27 cellular contexts compared by ENCODE assay signal in genomic region chr7:19489162-19489820, GRCh38.
"Had no signal": no experiment of that assay in that cellular context is flagged by ENCODE, and none has a peak within 500 bp of the region (broad histone marks: within the 10 kb centered on the region; RNA-seq: fewer than 3 reads in every experiment).

No MANE protein-coding gene starts in this region.

- H3K9me3 Mint-ChIP-seq: activated naive CD8-positive, alpha-beta T cell treated with anti-CD3 and anti-CD28 coated beads, Interleukin-2, amount 50 U/mL, for 24 hours had no signal

- FAIRE-seq: K562, RCC 7860 had no signal

- H3K27ac Mint-ChIP-seq: activated CD4-positive, alpha-beta T cell treated with anti-CD3 and anti-CD28 coated beads, Interleukin-2, amount 10 ng/mL, durations not matched to agents 24 days and 14 days; activated CD8-positive, alpha-beta T cell treated with anti-CD3 and anti-CD28 coated beads, Interleukin-2, amount 10 ng/mL, durations not matched to agents 7 days and 5 days; activated naive CD4-positive, alpha-beta T cell treated with anti-CD3 and anti-CD28 coated beads, Interleukin-2, amount 10 ng/mL, durations not matched to agents 7 days and 5 days; activated naive CD8-positive, alpha-beta T cell; activated naive CD8-positive, alpha-beta T cell treated with anti-CD3 and anti-CD28 coated beads, Interleukin-2, amount 50 U/mL, for 24 hours; activated T-cell treated with anti-CD3 and anti-CD28 coated beads, Interleukin-2, amount 50 U/mL, for 24 hours; activated T-helper 2 cell treated with anti-CD3 and anti-CD28 coated beads, Interferon-gamma antibody, Interleukin-2, Interleukin-4, amounts not matched to agents 10 μg/mL and 5 μg/mL and 100 μg/mL, durations not matched to agents 14 hours and 24 hours and 36 hours; brain had no signal

- H3K27me3 Mint-ChIP-seq: activated CD4-positive, alpha-beta T cell treated with anti-CD3 and anti-CD28 coated beads, Interleukin-2, amount 10 ng/mL, durations not matched to agents 24 days and 14 days; activated naive CD4-positive, alpha-beta T cell treated with anti-CD3 and anti-CD28 coated beads, Interleukin-2, amount 10 ng/mL, durations not matched to agents 7 days and 5 days; activated naive CD8-positive, alpha-beta T cell; activated naive CD8-positive, alpha-beta T cell treated with anti-CD3 and anti-CD28 coated beads, Interleukin-2, amount 50 U/mL, for 24 hours; activated T-cell treated with anti-CD3 and anti-CD28 coated beads, Interleukin-2, amount 50 U/mL, for 24 hours; brain had no signal

- DNase-seq: activated CD4-positive, alpha-beta T cell treated with anti-CD3 and anti-CD28 coated beads, Interleukin-2, amount 10 ng/mL, durations not matched to agents 24 days and 14 days; activated CD4-positive, alpha-beta T cell treated with anti-CD3 and anti-CD28 coated beads, Interleukin-2, amount 50 U/mL, for 4 hours; activated CD8-positive, alpha-beta T cell treated with anti-CD3 and anti-CD28 coated beads, Interleukin-2, amount 10 ng/mL, durations not matched to agents 7 days and 5 days; activated naive CD4-positive, alpha-beta T cell treated with anti-CD3 and anti-CD28 coated beads, Interleukin-2, amount 10 ng/mL, durations not matched to agents 7 days and 5 days; activated naive CD8-positive, alpha-beta T cell treated with anti-CD3 and anti-CD28 coated beads, Interleukin-2, amount 50 U/mL, for 24 hours; activated T-cell treated with anti-CD3 and anti-CD28 coated beads, Interleukin-2, amount 50 U/mL, for 24 hours; anterior cingulate cortex; IMR-90; NCI-H1092 treated with DMSO at 0.1 percent for 48 hours; NCI-H1417; NCI-H146; NCI-H187; NCI-H2029 treated with DMSO at 0.1 percent for 48 hours; NCI-H2107; NCI-H2171; NCI-H510A; NCI-H526; NCI-H748 treated with DMSO at 0.1 percent for 48 hours; PC-9; Right ventricle myocardium superior; T1000 had no signal

- H3K4me1 Mint-ChIP-seq: activated CD4-positive, alpha-beta T cell treated with anti-CD3 and anti-CD28 coated beads, Interleukin-2, amount 10 ng/mL, durations not matched to agents 24 days and 14 days; activated naive CD4-positive, alpha-beta T cell treated with anti-CD3 and anti-CD28 coated beads, Interleukin-2, amount 10 ng/mL, durations not matched to agents 7 days and 5 days; activated naive CD8-positive, alpha-beta T cell treated with anti-CD3 and anti-CD28 coated beads, Interleukin-2, amount 50 U/mL, for 24 hours; brain had no signal

- H3K4me3 Mint-ChIP-seq: activated CD4-positive, alpha-beta T cell treated with anti-CD3 and anti-CD28 coated beads, Interleukin-2, amount 10 ng/mL, durations not matched to agents 24 days and 14 days; activated CD8-positive, alpha-beta T cell treated with anti-CD3 and anti-CD28 coated beads, Interleukin-2, amount 10 ng/mL, durations not matched to agents 7 days and 5 days; activated naive CD4-positive, alpha-beta T cell treated with anti-CD3 and anti-CD28 coated beads, Interleukin-2, amount 10 ng/mL, durations not matched to agents 7 days and 5 days; activated naive CD8-positive, alpha-beta T cell; activated naive CD8-positive, alpha-beta T cell treated with anti-CD3 and anti-CD28 coated beads, Interleukin-2, amount 50 U/mL, for 24 hours; activated T-cell treated with anti-CD3 and anti-CD28 coated beads, Interleukin-2, amount 50 U/mL, for 24 hours; brain had no signal

- ATAC-seq: activated CD8-positive, alpha-beta T cell treated with anti-CD3 and anti-CD28 coated beads, Interleukin-2, amount 10 ng/mL, durations not matched to agents 7 days and 5 days; activated naive CD8-positive, alpha-beta T cell treated with anti-CD3 and anti-CD28 coated beads, Interleukin-2, amount 50 U/mL, for 24 hours; K562 had no signal

- H3K4me3 ChIP-seq: K562, PC-9 had no signal

- H3K27ac ChIP-seq: PC-9, RWPE1 had no signal

- H3K36me3 Mint-ChIP-seq: activated naive CD4-positive, alpha-beta T cell treated with anti-CD3 and anti-CD28 coated beads, Interleukin-2, amount 10 ng/mL, durations not matched to agents 7 days and 5 days; activated naive CD8-positive, alpha-beta T cell; brain had no signal
